1 cellular context compared by ENCODE assay signal in genomic region chr1:9539165-9539828, GRCh38.
TF ChIP-seq lines count a peak whose summit lies in the region.

A gene with protein sequence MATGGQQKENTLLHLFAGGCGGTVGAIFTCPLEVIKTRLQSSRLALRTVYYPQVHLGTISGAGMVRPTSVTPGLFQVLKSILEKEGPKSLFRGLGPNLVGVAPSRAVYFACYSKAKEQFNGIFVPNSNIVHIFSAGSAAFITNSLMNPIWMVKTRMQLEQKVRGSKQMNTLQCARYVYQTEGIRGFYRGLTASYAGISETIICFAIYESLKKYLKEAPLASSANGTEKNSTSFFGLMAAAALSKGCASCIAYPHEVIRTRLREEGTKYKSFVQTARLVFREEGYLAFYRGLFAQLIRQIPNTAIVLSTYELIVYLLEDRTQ (plus strand): TSS chr1:9539465. CDS start chr1:9539692, 227 bp downstream.

TF ChIP-seq in GM23338, 12 proteins besides CTCF, POLR2A, EP300 and RAD21 (continued from another document):
- TF ChIP-seq ZNF462 (CRISPR knock-in tag; IDR thresholded peaks at IDR 0.05) (no peak), EZH2 (IDR thresholded peaks at IDR 0.05; ENCODE audit: low read depth, unreplicated experiment) (no peak)
